In genomic region chr7:80876894-80877414, GRCh38 we compare ENCODE assay signal across 1 cellular context.
TF ChIP-seq lines count a peak whose summit lies in the region.

No MANE protein-coding gene starts in this region.

TF ChIP-seq in HEK293, 187 proteins besides CTCF, POLR2A, EP300 and RAD21 (continued from another document):
- TF ChIP-seq ZBTB44 (tag by site-specific recombination; IDR thresholded peaks at IDR 0.05) (peak; percentile 86), ZNF664 (tag by site-specific recombination; IDR thresholded peaks at IDR 0.05) (peak; percentile 87), ZNF112 (tag by site-specific recombination; IDR thresholded peaks at IDR 0.05) (no peak), ZNF513 (tag by site-specific recombination; IDR thresholded peaks at IDR 0.05) (peak; percentile 61), MZF1 (tag by site-specific recombination; IDR thresholded peaks at IDR 0.05; ENCODE audit: borderline replicate concordance) (peak; percentile 84), ZNF514 (tag by site-specific recombination; IDR thresholded peaks at IDR 0.05) (no peak), GLIS2 (tag by site-specific recombination; IDR thresholded peaks at IDR 0.05) (peak; percentile 57), ZNF768 (tag by site-specific recombination; IDR thresholded peaks at IDR 0.05) (no peak), ZFP37 (tag by site-specific recombination; IDR thresholded peaks at IDR 0.05) (peak; percentile 93), ZNF221 (tag by site-specific recombination; IDR thresholded peaks at IDR 0.05; ENCODE audit: borderline replicate concordance) (no peak), HOXD13 (CRISPR knock-in tag; IDR thresholded peaks at IDR 0.05; ENCODE audit: borderline replicate concordance) (peak; percentile 97), WT1 (tag by site-specific recombination; IDR thresholded peaks at IDR 0.05) (peak; percentile 96), ZBTB11 (tag by site-specific recombination; conservative IDR thresholded peaks at IDR 0.05; ENCODE audit: low read depth) (no peak), KLF9 (tag by site-specific recombination; IDR thresholded peaks at IDR 0.05; ENCODE audit: low read depth) (peak; percentile 53; the same call in 1 of the 2 replicates), ZBTB1 (tag by site-specific recombination; IDR thresholded peaks at IDR 0.05) (peak; percentile 94), ZNF623 (tag by site-specific recombination; IDR thresholded peaks at IDR 0.05) (peak; percentile 51), ZNF148 (tag by site-specific recombination; IDR thresholded peaks at IDR 0.05; ENCODE audit: borderline replicate concordance) (no peak), ZBTB20 (tag by site-specific recombination; IDR thresholded peaks at IDR 0.05) (peak; percentile 36), ZBTB48 (tag by site-specific recombination; IDR thresholded peaks at IDR 0.05) (no peak), HOXC10 (CRISPR knock-in tag; IDR thresholded peaks at IDR 0.05) (no peak), ZNF596 (tag by site-specific recombination; IDR thresholded peaks at IDR 0.05) (peak; percentile 61), OVOL3 (tag by site-specific recombination; IDR thresholded peaks at IDR 0.05) (peak; percentile 98), ZNF555 (tag by site-specific recombination; conservative IDR thresholded peaks at IDR 0.05) (no peak), ZNF580 (tag by site-specific recombination; IDR thresholded peaks at IDR 0.05) (peak; percentile 94), ZFP3 (tag by site-specific recombination; IDR thresholded peaks at IDR 0.05; ENCODE audit: low read depth) (0 out of 2 replicates have a peak, but pooled peaks have one; percentile 31), REST (tag by site-specific recombination; IDR thresholded peaks at IDR 0.05) (no peak), ZNF521 (tag by site-specific recombination; IDR thresholded peaks at IDR 0.05) (no peak), ZNF792 (tag by site-specific recombination; IDR thresholded peaks at IDR 0.05) (peak; percentile 55; the same call in 1 of the 2 replicates), ZNF324 (tag by site-specific recombination; IDR thresholded peaks at IDR 0.05) (peak; percentile 93), KLF16 (tag by site-specific recombination; IDR thresholded peaks at IDR 0.05) (peak; percentile 76; the same call in 1 of the 2 replicates), BCL11A (tag by site-specific recombination; IDR thresholded peaks at IDR 0.05; ENCODE audit: low read depth) (peak; percentile 96), ZFHX2 (tag by site-specific recombination; conservative IDR thresholded peaks at IDR 0.05) (no peak), ATF2 (tag by site-specific recombination; IDR thresholded peaks at IDR 0.05; ENCODE audit: low read depth) (peak; percentile 80), ZNF211 (tag by site-specific recombination; IDR thresholded peaks at IDR 0.05; ENCODE audit: low read depth) (no peak), KLF7 (tag by site-specific recombination; IDR thresholded peaks at IDR 0.05; ENCODE audit: borderline replicate concordance) (peak; percentile 76; the same call in 1 of the 2 replicates), ZNF223 (tag by site-specific recombination; IDR thresholded peaks at IDR 0.05) (no peak), ZNF473 (tag by site-specific recombination; IDR thresholded peaks at IDR 0.05) (no peak), SCRT2 (tag by site-specific recombination; IDR thresholded peaks at IDR 0.05) (peak; percentile 98), ZNF560 (tag by site-specific recombination; IDR thresholded peaks at IDR 0.05; ENCODE audit: borderline replicate concordance) (no peak), ZNF114 (tag by site-specific recombination; IDR thresholded peaks at IDR 0.05) (no peak), GLI2 (tag by site-specific recombination; IDR thresholded peaks at IDR 0.05; ENCODE audit: borderline replicate concordance, low read depth) (peak; percentile 99), ZNF138 (tag by site-specific recombination; IDR thresholded peaks at IDR 0.05; ENCODE audit: borderline replicate concordance) (no peak), ZNF16 (tag by site-specific recombination; IDR thresholded peaks at IDR 0.05; ENCODE audit: low read depth) (no peak), TSHZ1 (tag by site-specific recombination; IDR thresholded peaks at IDR 0.05; ENCODE audit: borderline replicate concordance) (peak; percentile 99), ZNF202 (tag by site-specific recombination; IDR thresholded peaks at IDR 0.05; ENCODE audit: borderline replicate concordance) (no peak)
